In genomic region chr9:137313326-137313920, GRCh38 we compare ENCODE assay signal across 21 cellular contexts. TPM values are rescaled to one million over a fixed set of nuclear protein-coding genes. Genes with fewer than 3 reads are reported as not detected.
DNase-seq lines count a peak whose midpoint lies in the region; ATAC-seq, FAIRE-seq and TF ChIP-seq lines count a peak whose summit lies in the region.
"Had no signal": no experiment of that assay in that cellular context is flagged by ENCODE, and none has a peak within 500 bp of the region (broad histone marks: within the 10 kb centered on the region; RNA-seq: fewer than 3 reads in every experiment).

No MANE protein-coding gene starts in this region.

- ATAC-seq in activated T-helper 17 cell treated with anti-CD3 and anti-CD28 coated beads, Interleukin-2, amount 50 U/mL, for 72 hours (replicated peaks), result no peak
- ATAC-seq in GM18517 (IDR thresholded peaks at IDR 0.05; ENCODE audit: unreplicated experiment), result no peak

- peak overlapping the region; percentile 10 for H3K27ac ChIP-seq in cingulate gyrus (ENCODE audit: low read depth, low read length)
- H3K27ac ChIP-seq: prostate gland had no signal

- no peaks in the 10 kb centered on the region for H3K9me3 Mint-ChIP-seq in nephron progenitor cell
- no peaks in the 10 kb centered on the region for H3K9me3 Mint-ChIP-seq in activated T-helper 17 cell treated with anti-CD3 and anti-CD28 coated beads, Interleukin-2, amount 50 U/mL, for 72 hours
- H3K9me3 Mint-ChIP-seq: activated T-cell treated with anti-CD3 and anti-CD28 coated beads, Interleukin-2, amount 50 U/mL, for 24 hours; IgD-negative memory B cell; naive B cell had no signal

- no peaks in the 10 kb centered on the region for H3K36me3 Mint-ChIP-seq in nephron progenitor cell (ENCODE audit: low read depth)
- no peaks in the 10 kb centered on the region for H3K36me3 Mint-ChIP-seq in activated T-helper 17 cell treated with anti-CD3 and anti-CD28 coated beads, Interleukin-2, amount 50 U/mL, for 72 hours (ENCODE audit: low read depth)
- H3K36me3 Mint-ChIP-seq: IgD-negative memory B cell, naive B cell had no signal

- H3K27ac Mint-ChIP-seq in nephron progenitor cell, result peak overlapping the region; percentile 81
- no peak overlapping the region for H3K27ac Mint-ChIP-seq in activated T-helper 17 cell treated with anti-CD3 and anti-CD28 coated beads, Interleukin-2, amount 50 U/mL, for 72 hours
- H3K27ac Mint-ChIP-seq: activated T-cell treated with anti-CD3 and anti-CD28 coated beads, Interleukin-2, amount 50 U/mL, for 24 hours; IgD-negative memory B cell; naive B cell had no signal

- no peak for FAIRE-seq in GM12891 (lab: Jason Lieb, UNC)
- FAIRE-seq: frontal cortex, GM19239, TTC549 had no signal

- no peaks in the 10 kb centered on the region for H3K27me3 Mint-ChIP-seq in nephron progenitor cell (ENCODE audit: low read depth, poor library complexity)
- no peaks in the 10 kb centered on the region for H3K27me3 Mint-ChIP-seq in activated T-helper 17 cell treated with anti-CD3 and anti-CD28 coated beads, Interleukin-2, amount 50 U/mL, for 72 hours

- peak; percentile 63 for DNase-seq in 8988T
- peak; percentile 39 for DNase-seq in GM12891 (ENCODE audit: insufficient read length, low spot score)
- no peak for DNase-seq in nephron progenitor cell
- no peak for DNase-seq in DMS 273 (lab: John Stamatoyannopoulos, UW; ENCODE audit: unreplicated experiment)
- no peak for DNase-seq in dedifferentiated amniotic fluid mesenchymal stem cell (ENCODE audit: extremely low spot score)
- DNase-seq: activated CD4-positive, alpha-beta T cell treated with anti-CD3 and anti-CD28 coated beads, Interleukin-2, amount 50 U/mL, for 4 hours; activated T-cell treated with anti-CD3 and anti-CD28 coated beads, Interleukin-2, amount 50 U/mL, for 24 hours; central memory CD4-positive, alpha-beta T cell; COR-L47; naive B cell; NCI-H187 treated with DMSO at 0.1 percent for 48 hours; NCI-H524 treated with DMSO at 0.1 percent for 48 hours; stimulated activated naive CD4-positive, alpha-beta T cell had no signal

- H3K4me1 Mint-ChIP-seq in nephron progenitor cell, result peaks cover 16% of the 10 kb centered on the region
- H3K4me1 Mint-ChIP-seq in activated T-helper 17 cell treated with anti-CD3 and anti-CD28 coated beads, Interleukin-2, amount 50 U/mL, for 72 hours, result no peaks in the 10 kb centered on the region
- H3K4me1 Mint-ChIP-seq: IgD-negative memory B cell, naive B cell had no signal

- no peak for TF ChIP-seq POLR2A in GM12891 (IDR thresholded peaks at IDR 0.05; ENCODE audit: low read depth, low read length)

- no peak overlapping the region for H3K4me3 Mint-ChIP-seq in nephron progenitor cell
- no peak overlapping the region for H3K4me3 Mint-ChIP-seq in activated T-helper 17 cell treated with anti-CD3 and anti-CD28 coated beads, Interleukin-2, amount 50 U/mL, for 72 hours
- H3K4me3 Mint-ChIP-seq: activated T-cell treated with anti-CD3 and anti-CD28 coated beads, Interleukin-2, amount 50 U/mL, for 24 hours; IgD-negative memory B cell had no signal

- TF ChIP-seq CTCF in nephron progenitor cell (IDR thresholded peaks at IDR 0.05), result no peak

TF ChIP-seq in GM12891, 5 proteins besides CTCF, POLR2A, EP300 and RAD21:
- TF ChIP-seq TAF1 (IDR thresholded peaks at IDR 0.05; ENCODE audit: low read depth, low read length), result no peak
- TF ChIP-seq POLR2AphosphoS5 (IDR thresholded peaks at IDR 0.05; ENCODE audit: low read depth, low read length), result no peak
- TF ChIP-seq PAX5 (IDR thresholded peaks at IDR 0.05; ENCODE audit: insufficient read depth, low read length, severe bottlenecking), result no peak
- no peak for TF ChIP-seq SPI1 (IDR thresholded peaks at IDR 0.05; ENCODE audit: low read depth, low read length)
- TF ChIP-seq POU2F2 (IDR thresholded peaks at IDR 0.05; ENCODE audit: low read depth, low read length), result no peak

RNA-seq across cellular contexts. Expression of gene NRARP, which starts 11.4 kb away (rescaled TPM):
- 3.0 TPM for polyA plus RNA-seq in GM12891 (2012; ENCODE audit: low read depth, missing spikeins)
- under 1 TPM; 0.66 to 0.86 TPM for total RNA-seq in activated T-helper 17 cell treated with anti-CD3 and anti-CD28 coated beads, Interleukin-2, amount 50 U/mL, for 72 hours
- polyA plus RNA-seq: IgD-negative memory B cell had no signal

RNA-seq across cellular contexts. Expression of gene TOR4A, which starts 35.9 kb away (rescaled TPM):
- 5.2 TPM for polyA plus RNA-seq in GM12891 (2012; ENCODE audit: low read depth, missing spikeins)
- 10 to 100 TPM in 1 of 2 donors, 1 to 10 TPM in 1; 4.9 to 11.5 TPM for total RNA-seq in activated T-helper 17 cell treated with anti-CD3 and anti-CD28 coated beads, Interleukin-2, amount 50 U/mL, for 72 hours

RNA-seq across cellular contexts. Expression of gene NELFB, which starts 58.3 kb away (rescaled TPM):
- 30.7 TPM for polyA plus RNA-seq in GM12891 (2012; ENCODE audit: low read depth, missing spikeins)
- 10 to 100 TPM; 43.6 to 78.0 TPM for total RNA-seq in activated T-helper 17 cell treated with anti-CD3 and anti-CD28 coated beads, Interleukin-2, amount 50 U/mL, for 72 hours

Comparison
In these comparisons a context has a peak if more than half of its experiments do, and no peak if none do; other contexts are left out.
1. DNase-seq: peak in 8988T (single experiment) and GM12891 (single experiment); none in nephron progenitor cell (single experiment), DMS 273 (single experiment) and dedifferentiated amniotic fluid mesenchymal stem cell (single experiment).